16 cellular contexts compared by ENCODE assay signal in genomic region chr10:43044444-43045245, GRCh38. TPM values are rescaled to one million over a fixed set of nuclear protein-coding genes. Genes with fewer than 3 reads are reported as not detected.
DNase-seq lines count a peak whose midpoint lies in the region; ATAC-seq, FAIRE-seq and TF ChIP-seq lines count a peak whose summit lies in the region.
"Had no signal": no experiment of that assay in that cellular context is flagged by ENCODE, and none has a peak within 500 bp of the region (broad histone marks: within the 10 kb centered on the region; RNA-seq: fewer than 3 reads in every experiment).

No MANE protein-coding gene starts in this region.

- TF ChIP-seq CTCF in lower lobe of right lung (IDR thresholded peaks at IDR 0.05) (no peak), transverse colon (IDR thresholded peaks at IDR 0.05) (no peak), ascending aorta (IDR thresholded peaks at IDR 0.05) (no peak)

- H3K9ac ChIP-seq in SK-N-MC (ENCODE audit: insufficient read length): no peak overlapping the region

- WGBS in transverse colon (ENCODE audit: low coverage in 1 of 2), 2 donors: 53% methylated on average over 9 of the region's 15 CpGs; no CpG with 5 or more reads in 1 of the 2 donors

- H3K27me3 ChIP-seq in lower lobe of right lung (ENCODE audit: low read depth): peaks cover 12% of the 10 kb centered on the region
- H3K27me3 ChIP-seq in transverse colon: no peaks in the 10 kb centered on the region
- H3K27me3 ChIP-seq in ascending aorta: no peaks in the 10 kb centered on the region
- H3K27me3 ChIP-seq: uterus had no signal

- in situ Hi-C loops in transverse colon (cut with MboI; ENCODE audit: low pct_ligation_motif_present in 1 of 4, low pct_unique_long_range_greater_than_20kb in 1 of 4, low sequenced_read_pairs in 3 of 4): no loop called here

- no peaks in the 10 kb centered on the region for H3K36me3 ChIP-seq in SK-N-MC (ENCODE audit: insufficient read depth, low read length)
- no peaks in the 10 kb centered on the region for H3K36me3 ChIP-seq in lower lobe of right lung
- no peaks in the 10 kb centered on the region for H3K36me3 ChIP-seq in transverse colon
- H3K36me3 ChIP-seq in ascending aorta: no peaks in the 10 kb centered on the region
- H3K36me3 ChIP-seq: uterus had no signal

- no peaks in the 10 kb centered on the region for H3K9me3 ChIP-seq in SK-N-MC (ENCODE audit: low read depth, low read length)
- H3K9me3 ChIP-seq in lower lobe of right lung: no peaks in the 10 kb centered on the region
- H3K9me3 ChIP-seq in transverse colon: no peaks in the 10 kb centered on the region
- no peaks in the 10 kb centered on the region for H3K9me3 ChIP-seq in ascending aorta
- H3K9me3 ChIP-seq: uterus had no signal

- ATAC-seq in Right ventricle myocardium inferior: no peak
- no peak for ATAC-seq in lower lobe of right lung

- TF ChIP-seq EP300 in transverse colon (IDR thresholded peaks at IDR 0.05; ENCODE audit: low read depth): no peak

- H3K4me3 ChIP-seq in SK-N-MC (peak overlapping the region; percentile 22; the same call in 1 of the 2 replicates), lower lobe of right lung (no peak overlapping the region), transverse colon (no peak overlapping the region), ascending aorta (no peak overlapping the region)
- H3K4me3 ChIP-seq: smooth muscle cell, uterus had no signal

- DNase-seq in cardiac septum (ENCODE audit: low spot score) (peak; percentile 54), Right ventricle myocardium inferior (ENCODE audit: missing footprints) (no peak), SK-N-MC (ENCODE audit: low read depth, low spot score) (peak; percentile 10), lower lobe of right lung (peak; percentile 30), transverse colon (peak; percentile 25), GM19239 (ENCODE audit: insufficient read length, low spot score) (no peak), ascending aorta (ENCODE audit: low spot score in 2 of 2) (no peak), iPS-NIHi7 (ENCODE audit: extremely low spot score) (no peak)
- DNase-seq: activated gamma-delta T cell treated with Interleukin-2 at 50 U/mL for 16 hours; effector CD8-positive, alpha-beta T cell; NCI-H1930; NCI-H82; stimulated activated naive CD4-positive, alpha-beta T cell had no signal

- H3K4me1 ChIP-seq in lower lobe of right lung (no peaks in the 10 kb centered on the region), transverse colon (peaks cover 0 to 8% (median 0%) of the 10 kb centered on the region in 4 donors), ascending aorta (no peaks in the 10 kb centered on the region)
- H3K4me1 ChIP-seq: uterus had no signal

- TF ChIP-seq POLR2A in transverse colon (IDR thresholded peaks at IDR 0.05): no peak

- H3K27ac ChIP-seq in SK-N-MC (0 out of 2 replicates have a peak overlapping the region, but pooled peaks have one; percentile 25), lower lobe of right lung (no peak overlapping the region), transverse colon (no peak overlapping the region), ascending aorta (no peak overlapping the region)
- H3K27ac ChIP-seq: uterus had no signal

- FAIRE-seq in GM19239 (lab: Jason Lieb, UNC): no peak
- FAIRE-seq: TTC549 had no signal

- intact Hi-C loops in cardiac septum (cut with DNase I) (no loop called here), Right ventricle myocardium inferior (cut with DNase I) (no loop called here), lower lobe of right lung (cut with DNase I) (no loop called here), transverse colon (cut with DNase I; ENCODE audit: low total_unique reads) (no loop called here), ascending aorta (cut with DNase I) (no loop called here)

RNA-seq across cellular contexts. Expression of gene RET, which starts 32.2 kb away (rescaled TPM):
- total RNA-seq in cardiac septum (0.94 TPM), Right ventricle myocardium inferior (7.7 TPM), lower lobe of right lung (0.68 TPM), transverse colon (1 to 10 TPM in 3 of 4 donors, under 1 TPM in 1; 0.37 to 5.6 (median 1.4) TPM), ascending aorta (not detected)

Comparison
In these comparisons a context has a peak if more than half of its experiments do, and no peak if none do; other contexts are left out.
1. DNase-seq: peak in cardiac septum (single experiment), SK-N-MC (single experiment), lower lobe of right lung (single experiment) and transverse colon (single experiment); none in Right ventricle myocardium inferior (single experiment), GM19239 (single experiment), ascending aorta (0 of 2) and iPS-NIHi7 (single experiment).